1 cellular context compared by ENCODE assay signal in genomic region chr1:93681095-93681548, GRCh38.
TF ChIP-seq lines count a peak whose summit lies in the region.

No MANE protein-coding gene starts in this region.

TF ChIP-seq in IMR-90, 13 proteins besides CTCF, POLR2A, EP300 and RAD21 (continued from another document):
- no peak for TF ChIP-seq MAZ (IDR thresholded peaks at IDR 0.05; ENCODE audit: borderline replicate concordance, low read depth, low read length)
- TF ChIP-seq BHLHE40 (IDR thresholded peaks at IDR 0.05; ENCODE audit: low read depth, low read length) = no peak
- no peak for TF ChIP-seq CEBPB (IDR thresholded peaks at IDR 0.05; ENCODE audit: low read depth, low read length)
- TF ChIP-seq RFX5 (IDR thresholded peaks at IDR 0.05; ENCODE audit: low read depth, low read length) = no peak
- TF ChIP-seq ELK1 (IDR thresholded peaks at IDR 0.05; ENCODE audit: borderline replicate concordance, low read depth, low read length) = no peak
- no peak for TF ChIP-seq MXI1 (IDR thresholded peaks at IDR 0.05; ENCODE audit: borderline replicate concordance, low read depth, low read length)
- TF ChIP-seq SMC3 (IDR thresholded peaks at IDR 0.05; ENCODE audit: low read depth, low read length) = no peak
- TF ChIP-seq NFE2L2 (IDR thresholded peaks at IDR 0.05; ENCODE audit: low read depth, low read length) = no peak
